Comparison of ENCODE assay signal across 21 cellular contexts in genomic region chr20:32624687-32625345, GRCh38. TPM values are rescaled to one million over a fixed set of nuclear protein-coding genes. Genes with fewer than 3 reads are reported as not detected.
DNase-seq lines count a peak whose midpoint lies in the region; ATAC-seq, FAIRE-seq and TF ChIP-seq lines count a peak whose summit lies in the region.
"Had no signal": no experiment of that assay in that cellular context is flagged by ENCODE, and none has a peak within 500 bp of the region (broad histone marks: within the 10 kb centered on the region; RNA-seq: fewer than 3 reads in every experiment).

No MANE protein-coding gene starts in this region.

- H3K27me3 ChIP-seq in HepG2 (ENCODE audit: control insufficient read depth in 1 of 2, insufficient read depth in 2 of 2, low read length in 2 of 2) = peaks cover 0 to 51% of the 10 kb centered on the region in 2 experiments; a peak in 4 of 5 replicates
- no peaks in the 10 kb centered on the region for H3K27me3 ChIP-seq in right lobe of liver

- H3K27ac ChIP-seq in HepG2 (ENCODE audit: extremely low read length, insufficient read depth, low read length) (no peak overlapping the region), right lobe of liver (no peak overlapping the region)

- POLR2A ChIA-PET in HepG2 (lab: Yijun Ruan, JAX) = no interaction called here

- H3K36me3 ChIP-seq in HepG2 (replicated peaks in 1 of 2; ENCODE audit: control insufficient read depth in 1 of 2, insufficient read depth in 2 of 2, low read length in 2 of 2) (no peaks in the 10 kb centered on the region), right lobe of liver (no peaks in the 10 kb centered on the region)
- H3K36me3 ChIP-seq: HAP-1 had no signal

- no peaks in the 10 kb centered on the region for H3K36me3 Mint-ChIP-seq in brain
- no peaks in the 10 kb centered on the region for H3K36me3 Mint-ChIP-seq in nephron (ENCODE audit: low read depth)

- peak overlapping the region in 4 of 5 experiments; percentile 4 to 83 (median 75) for H3K27ac Mint-ChIP-seq in brain
- peak overlapping the region in 2 of 3 experiments; percentile 47 to 55 for H3K27ac Mint-ChIP-seq in nephron
- H3K27ac Mint-ChIP-seq: B cell; CD4-positive, alpha-beta T cell; HFFc6 had no signal

- no peaks in the 10 kb centered on the region for H4K20me1 ChIP-seq in HepG2 (ENCODE audit: insufficient read depth, low read length)

- H3K4me3 Mint-ChIP-seq in brain (no peak overlapping the region), nephron (no peak overlapping the region)
- H3K4me3 Mint-ChIP-seq: B cell; CD4-positive, alpha-beta T cell; HFFc6 had no signal

- no peak overlapping the region for H3K4me2 ChIP-seq in HepG2 (ENCODE audit: low read depth, low read length)

- no TSS peak for BruUV-seq in HepG2 (replicated peaks; lab: Mats Ljungman, UMichigan)

- intact Hi-C loops in HepG2 (cut with micrococcal nuclease; ENCODE audit: unreplicated experiment) (no loop called here), right lobe of liver (cut with DNase I) (no loop called here)

- H3K27me3 Mint-ChIP-seq in brain (peaks cover 8% of the 10 kb centered on the region), nephron (ENCODE audit: low read depth) (peaks cover 8% of the 10 kb centered on the region)
- H3K27me3 Mint-ChIP-seq: CD4-positive, alpha-beta T cell had no signal

- CTCF ChIA-PET in HepG2 (lab: Yijun Ruan, JAX; ENCODE audit: low intra/inter-chr PET ratio, low total read pairs) = interaction anchor here (1.5 kb wide), 1 partner anchor 103 kb away, joined by 8 read pairs; no protein-coding TSS in a partner anchor

- no peak for FAIRE-seq in HepG2 (lab: Jason Lieb, UNC)
- FAIRE-seq: GM12878, GM18507, HTR-8/SVneo had no signal

- H3K4me3 ChIP-seq in HepG2 (replicated peaks in 1 of 3; ENCODE audit: insufficient read depth in 1 of 3, low read depth in 2 of 3, low read length in 3 of 3) = no peak overlapping the region
- H3K4me3 ChIP-seq in right lobe of liver = no peak overlapping the region
- H3K4me3 ChIP-seq: GM12878, HAP-1 had no signal

- no peak overlapping the region for H2AFZ ChIP-seq in HepG2 (ENCODE audit: low read length)

- H3K79me2 ChIP-seq in HepG2 (ENCODE audit: insufficient read depth, low read length) = no peaks in the 10 kb centered on the region

- TF ChIP-seq CTCF in HepG2 (CRISPR knock-in tag; IDR thresholded peaks at IDR 0.05) (no peak), right lobe of liver (IDR thresholded peaks at IDR 0.05) (no peak), brain (conservative IDR thresholded peaks at IDR 0.05) (no peak), nephron (IDR thresholded peaks at IDR 0.05; ENCODE audit: unreplicated experiment in 3 of 3) (no peak)

- H3K9me3 ChIP-seq in HepG2 (ENCODE audit: low read length) (no peaks in the 10 kb centered on the region), right lobe of liver (no peaks in the 10 kb centered on the region)
- H3K9me3 ChIP-seq: HAP-1 had no signal

- WGBS in HepG2 (ENCODE audit: low lambda C conversion rate) = 72% methylated on average over 5 of the region's 5 CpGs
- WGBS in right lobe of liver (ENCODE audit: insufficient coverage, low coverage, low lambda C conversion rate, missing lambda C conversion rate) = 96% methylated on average over 5 of the region's 5 CpGs

- ATAC-seq in HepG2 = no peak
- no peak for ATAC-seq in right lobe of liver
- ATAC-seq in HG02840 (IDR thresholded peaks at IDR 0.05; ENCODE audit: low FRiP score, unreplicated experiment) = no peak
- ATAC-seq: GM12878 had no signal

- H3K9me3 Mint-ChIP-seq in brain (no peaks in the 10 kb centered on the region), nephron (no peaks in the 10 kb centered on the region)
- H3K9me3 Mint-ChIP-seq: CD4-positive, alpha-beta T cell; HFFc6 had no signal

- no peak overlapping the region for H3K9ac ChIP-seq in HepG2 (ENCODE audit: insufficient read depth, low read depth, low read length)

- no peak for TF ChIP-seq POLR2A in HepG2 (IDR thresholded peaks at IDR 0.05; ENCODE audit: insufficient read depth in 1 of 2, low read depth in 2 of 2, low read length in 2 of 2)
- no peak for TF ChIP-seq POLR2A in right lobe of liver (IDR thresholded peaks at IDR 0.05)

- TF ChIP-seq EP300 in HepG2 (IDR thresholded peaks at IDR 0.05; ENCODE audit: low read depth in 2 of 2, low read length in 2 of 2) = no peak
- no peak for TF ChIP-seq EP300 in HepG2 (CRISPR knock-in tag; IDR thresholded peaks at IDR 0.05; ENCODE audit: borderline replicate concordance)

- peaks cover 56% of the 10 kb centered on the region for H3K4me1 Mint-ChIP-seq in brain
- peaks cover 31% of the 10 kb centered on the region for H3K4me1 Mint-ChIP-seq in nephron

- in situ Hi-C loops in HepG2 (cut with HindIII; ENCODE audit: extremely low pct_ligation_motif_present, low pct_unique_long_range_greater_than_20kb) = no loop called here

- DNase-seq in HepG2 (ENCODE audit: low spot score) (no peak), right lobe of liver (no peak), DMS153 treated with DMSO at 0.1 percent for 48 hours (lab: John Stamatoyannopoulos, UW; ENCODE audit: unreplicated experiment) (no peak)
- DNase-seq in stimulated activated CD4-positive, alpha-beta T cell treated with anti-CD3 and anti-CD28 coated beads, Interleukin-15, amount 100 ng/mL, for 24 hours = no peak
- DNase-seq: C1 segment of cervical spinal cord; Calu3; CD4-positive, alpha-beta T cell; DMS 273 treated with DMSO at 0.1 percent for 48 hours; DMS79; GOT3; HFFc6 had no signal

- no peak for TF ChIP-seq RAD21 in HepG2 (CRISPR knock-in tag; IDR thresholded peaks at IDR 0.05)

- H3K4me1 ChIP-seq in HepG2 (ENCODE audit: insufficient read depth, low read length) (peaks cover 48% of the 10 kb centered on the region), right lobe of liver (no peaks in the 10 kb centered on the region)
- H3K4me1 ChIP-seq: HAP-1 had no signal

TF ChIP-seq in HepG2, 621 proteins besides CTCF, POLR2A, EP300 and RAD21 (continues in another document):
- TF ChIP-seq ZC3H4 (CRISPR knock-in tag; IDR thresholded peaks at IDR 0.05; ENCODE audit: borderline replicate concordance) (0 out of 2 replicates have a peak, but pooled peaks have one; percentile 48), LCORL (IDR thresholded peaks at IDR 0.05) (no peak), LCORL (CRISPR knock-in tag; IDR thresholded peaks at IDR 0.05) (no peak)

RNA-seq across cellular contexts. Expression of gene NOL4L, which starts 39.7 kb away (rescaled TPM):
- total RNA-seq in HepG2 (2016; rRNA removed; fragmentation: Illumina TruSeq; extraction: Trizol) (16.6 and 16.9 TPM in 2 replicates), right lobe of liver (1 to 10 TPM; 4.3 to 6.5 (median 5.7) TPM)
- 19.2 and 19.4 TPM in 2 replicates for total RNA-seq in HepG2 (2016; cell fraction: cytosol; rRNA removed; fragmentation: Illumina TruSeq; extraction: Trizol; ENCODE audit: low read depth)
- 14.6 and 17.1 TPM in 2 replicates for total RNA-seq in HepG2 (2016; cell fraction: insoluble cytoplasmic fraction; rRNA removed; fragmentation: Illumina TruSeq; extraction: Trizol)
- total RNA-seq in HepG2 (2016; cell fraction: membrane; rRNA removed; fragmentation: Illumina TruSeq; extraction: Trizol) = 21.3 and 24.1 TPM in 2 replicates
- total RNA-seq in HepG2 (2016; cell fraction: nucleus; rRNA removed; fragmentation: Illumina TruSeq; extraction: Trizol) = 21.2 and 22.3 TPM in 2 replicates
- polyA plus RNA-seq in HepG2 (2011; rRNA removed) (35.4 and 38.7 TPM in 2 replicates), brain (ENCODE audit: insufficient read depth, low read depth, low replicate concordance) (36.1 TPM)
- polyA plus RNA-seq in HepG2 (2011; cell fraction: cytosol; rRNA removed) = 16.5 and 20.9 TPM in 2 replicates
- polyA plus RNA-seq in HepG2 (2011; cell fraction: nucleus; rRNA removed) = 91.0 and 107 TPM in 2 replicates
- 36.0 and 39.2 TPM in 2 replicates for polyA plus RNA-seq in HepG2 (2012)
- 35.0 and 39.6 TPM in 2 replicates for polyA plus RNA-seq in HepG2 (2016; cell fraction: cytosol; fragmentation: Illumina TruSeq; extraction: Trizol; ENCODE audit: low read depth)
- polyA plus RNA-seq in HepG2 (2016; cell fraction: insoluble cytoplasmic fraction; fragmentation: Illumina TruSeq; extraction: Trizol; ENCODE audit: low read depth) = 21.6 and 26.9 TPM in 2 replicates
- polyA plus RNA-seq in HepG2 (2016; cell fraction: membrane; fragmentation: Illumina TruSeq; extraction: Trizol; ENCODE audit: low read depth) = 31.2 and 32.6 TPM in 2 replicates
- 57.5 and 60.6 TPM in 2 replicates for polyA plus RNA-seq in HepG2 (2016; cell fraction: nucleus; fragmentation: Illumina TruSeq; extraction: Trizol; ENCODE audit: insufficient read depth, low read depth)
- polyA minus RNA-seq in HepG2 (2011; rRNA and poly(A)+ RNA removed; ENCODE audit: low replicate concordance) = 6.7 and 47.8 TPM in 2 replicates
- polyA minus RNA-seq in HepG2 (2011; cell fraction: cytosol; rRNA and poly(A)+ RNA removed) = 28.0 and 37.6 TPM in 2 replicates
- polyA minus RNA-seq in HepG2 (2011; cell fraction: nucleus; rRNA and poly(A)+ RNA removed) = 30.5 and 30.6 TPM in 2 replicates

RNA-seq across cellular contexts. Expression of gene C20orf203, which starts 48.9 kb away (rescaled TPM):
- total RNA-seq in HepG2 (2016; rRNA removed; fragmentation: Illumina TruSeq; extraction: Trizol) (0.02 TPM in 1 of 2 replicates, not detected in the other), right lobe of liver (not detected)
- not detected in 2 replicates for total RNA-seq in HepG2 (2016; cell fraction: cytosol; rRNA removed; fragmentation: Illumina TruSeq; extraction: Trizol; ENCODE audit: low read depth)
- 0.03 and 0.04 TPM in 2 replicates for total RNA-seq in HepG2 (2016; cell fraction: insoluble cytoplasmic fraction; rRNA removed; fragmentation: Illumina TruSeq; extraction: Trizol)
- not detected in 2 replicates for total RNA-seq in HepG2 (2016; cell fraction: membrane; rRNA removed; fragmentation: Illumina TruSeq; extraction: Trizol)
- 0.12 TPM in 1 of 2 replicates, not detected in the other for total RNA-seq in HepG2 (2016; cell fraction: nucleus; rRNA removed; fragmentation: Illumina TruSeq; extraction: Trizol)
- polyA plus RNA-seq in HepG2 (2011; rRNA removed) (0.04 and 0.05 TPM in 2 replicates), brain (ENCODE audit: insufficient read depth, low read depth, low replicate concordance) (not detected)
- polyA plus RNA-seq in HepG2 (2011; cell fraction: cytosol; rRNA removed) = 0.01 TPM in 1 of 2 replicates, not detected in the other
- polyA plus RNA-seq in HepG2 (2011; cell fraction: nucleus; rRNA removed) = 0.24 and 0.29 TPM in 2 replicates
- polyA plus RNA-seq in HepG2 (2012) = 0.03 and 0.08 TPM in 2 replicates
- not detected in 2 replicates for polyA plus RNA-seq in HepG2 (2016; cell fraction: cytosol; fragmentation: Illumina TruSeq; extraction: Trizol; ENCODE audit: low read depth)
- polyA plus RNA-seq in HepG2 (2016; cell fraction: insoluble cytoplasmic fraction; fragmentation: Illumina TruSeq; extraction: Trizol; ENCODE audit: low read depth) = not detected in 2 replicates
- 0.06 TPM in 1 of 2 replicates, not detected in the other for polyA plus RNA-seq in HepG2 (2016; cell fraction: membrane; fragmentation: Illumina TruSeq; extraction: Trizol; ENCODE audit: low read depth)
- polyA plus RNA-seq in HepG2 (2016; cell fraction: nucleus; fragmentation: Illumina TruSeq; extraction: Trizol; ENCODE audit: insufficient read depth, low read depth) = not detected in 2 replicates
- 0.18 TPM in 1 of 2 replicates, not detected in the other for polyA minus RNA-seq in HepG2 (2011; rRNA and poly(A)+ RNA removed; ENCODE audit: low replicate concordance)
- not detected in 2 replicates for polyA minus RNA-seq in HepG2 (2011; cell fraction: cytosol; rRNA and poly(A)+ RNA removed)
- polyA minus RNA-seq in HepG2 (2011; cell fraction: nucleus; rRNA and poly(A)+ RNA removed) = 0.12 and 0.13 TPM in 2 replicates
- total RNA-seq: A172, Calu3, G401, GM12878, HFFc6 had no signal
